In the genomic region with DNA sequence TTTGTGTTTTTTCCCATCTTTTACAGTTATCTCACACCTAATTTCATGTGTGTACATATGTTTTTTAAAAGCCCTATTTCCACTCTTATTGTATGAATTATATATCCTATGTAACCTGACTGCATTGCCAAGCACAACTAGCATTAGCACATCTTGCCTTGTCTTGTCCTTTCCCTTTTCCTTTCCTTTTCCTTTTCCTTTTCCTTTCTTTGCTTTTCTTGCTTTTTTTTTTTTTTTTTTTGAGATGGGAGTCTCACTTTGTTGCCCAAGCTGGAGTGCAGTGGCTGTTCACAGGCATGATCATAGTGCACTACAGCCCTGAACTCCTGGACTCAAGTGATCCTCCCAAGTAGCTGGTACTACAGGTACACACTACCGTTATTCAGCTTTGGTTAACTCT, we compare ENCODE assay signal across 22 cellular contexts.
DNase-seq lines count a peak whose midpoint lies in the region; ATAC-seq and TF ChIP-seq lines count a peak whose summit lies in the region.
"Had no signal": no experiment of that assay in that cellular context is flagged by ENCODE, and none has a peak within 500 bp of the region (broad histone marks: within the 10 kb centered on the region; RNA-seq: fewer than 3 reads in every experiment).

No MANE protein-coding gene starts in this region.

- TF ChIP-seq CTCF in HEK293 (tag by site-specific recombination; IDR thresholded peaks at IDR 0.05) (no peak), nephron progenitor cell (IDR thresholded peaks at IDR 0.05) (no peak), spleen (IDR thresholded peaks at IDR 0.05 in 8 of 11, conservative IDR thresholded peaks at IDR 0.05 in 3 of 11) (no peak)

- 83 to 96% (median 93%) methylated on average over 1 of the region's 1 CpG for WGBS in spleen, 5 donors

- POLR2A ChIA-PET in HEK293 (lab: Yijun Ruan, JAX) = no interaction called here

- no peaks in the 10 kb centered on the region for H3K4me1 Mint-ChIP-seq in activated naive CD4-positive, alpha-beta T cell treated with anti-CD3 and anti-CD28 coated beads, Interleukin-2, amount 50 U/mL, for 24 hours
- no peaks in the 10 kb centered on the region for H3K4me1 Mint-ChIP-seq in activated naive CD4-positive, alpha-beta T cell treated with anti-CD3 and anti-CD28 coated beads for 36 hours (ENCODE audit: low read depth)
- no peaks in the 10 kb centered on the region for H3K4me1 Mint-ChIP-seq in activated T-helper 17 cell treated with anti-CD3 and anti-CD28 coated beads, Interleukin-2, amount 50 U/mL, for 72 hours
- peaks cover 11% of the 10 kb centered on the region for H3K4me1 Mint-ChIP-seq in nephron progenitor cell

- H3K4me1 ChIP-seq in HEK293 (ENCODE audit: control insufficient read depth, insufficient read depth, low read length) (peaks cover 13% of the 10 kb centered on the region), spleen (no peaks in the 10 kb centered on the region)
- H3K4me1 ChIP-seq: BE2C, BLaER1, Caco-2 had no signal

- no peak for DNase-seq in activated naive CD4-positive, alpha-beta T cell treated with anti-CD3 and anti-CD28 coated beads for 36 hours
- DNase-seq in nephron progenitor cell (no peak), spleen (no peak), DMS 273 treated with DMSO at 0.1 percent for 48 hours (lab: John Stamatoyannopoulos, UW) (no peak)
- DNase-seq: 8988T; ACHN; BE2C; Caco-2; Calu3; CD4-positive, alpha-beta T cell; CD8-positive, alpha-beta T cell; DMS153; DMS53; DMS79; DND-41; GDM1 had no signal

- H3K36me3 ChIP-seq in HEK293 (ENCODE audit: control insufficient read depth in 2 of 2, insufficient read depth in 1 of 2, low read length in 2 of 2) (no peaks in the 10 kb centered on the region; a peak in 1 of 3 replicates), spleen (peaks cover 0 to 21% (median 2%) of the 10 kb centered on the region in 6 donors)
- H3K36me3 ChIP-seq: BE2C, BLaER1 had no signal

- H3K27ac ChIP-seq in HEK293 (ENCODE audit: extremely low read depth, low read depth, low read length) = no peak overlapping the region
- no peak overlapping the region for H3K27ac ChIP-seq in spleen
- H3K27ac ChIP-seq: BLaER1, C4-2B had no signal

- CTCF ChIA-PET in activated naive CD4-positive, alpha-beta T cell treated with anti-CD3 and anti-CD28 coated beads for 36 hours (lab: Charles Lee) = no interaction called here
- CTCF ChIA-PET in HEK293 (lab: Yijun Ruan, JAX) = no interaction called here

- peaks cover 25% of the 10 kb centered on the region for H3K36me3 Mint-ChIP-seq in activated naive CD4-positive, alpha-beta T cell treated with anti-CD3 and anti-CD28 coated beads, Interleukin-2, amount 50 U/mL, for 24 hours
- H3K36me3 Mint-ChIP-seq in activated naive CD4-positive, alpha-beta T cell treated with anti-CD3 and anti-CD28 coated beads for 36 hours (ENCODE audit: low read depth) = peaks cover 13% of the 10 kb centered on the region
- H3K36me3 Mint-ChIP-seq in activated T-helper 17 cell treated with anti-CD3 and anti-CD28 coated beads, Interleukin-2, amount 50 U/mL, for 72 hours (ENCODE audit: low read depth) = peaks cover 25% of the 10 kb centered on the region
- no peaks in the 10 kb centered on the region for H3K36me3 Mint-ChIP-seq in nephron progenitor cell (ENCODE audit: low read depth)

- no peak overlapping the region for H3K4me3 Mint-ChIP-seq in activated naive CD4-positive, alpha-beta T cell treated with anti-CD3 and anti-CD28 coated beads, Interleukin-2, amount 50 U/mL, for 24 hours
- no peak overlapping the region for H3K4me3 Mint-ChIP-seq in activated naive CD4-positive, alpha-beta T cell treated with anti-CD3 and anti-CD28 coated beads for 36 hours
- no peak overlapping the region for H3K4me3 Mint-ChIP-seq in activated T-helper 17 cell treated with anti-CD3 and anti-CD28 coated beads, Interleukin-2, amount 50 U/mL, for 72 hours
- H3K4me3 Mint-ChIP-seq in nephron progenitor cell = no peak overlapping the region
- H3K4me3 Mint-ChIP-seq: CD4-positive, alpha-beta T cell; CD8-positive, alpha-beta T cell had no signal

- H3K27me3 Mint-ChIP-seq in activated naive CD4-positive, alpha-beta T cell treated with anti-CD3 and anti-CD28 coated beads, Interleukin-2, amount 50 U/mL, for 24 hours = no peaks in the 10 kb centered on the region
- H3K27me3 Mint-ChIP-seq in activated naive CD4-positive, alpha-beta T cell treated with anti-CD3 and anti-CD28 coated beads for 36 hours (ENCODE audit: low read depth) = no peaks in the 10 kb centered on the region
- H3K27me3 Mint-ChIP-seq in activated T-helper 17 cell treated with anti-CD3 and anti-CD28 coated beads, Interleukin-2, amount 50 U/mL, for 72 hours = no peaks in the 10 kb centered on the region
- H3K27me3 Mint-ChIP-seq in nephron progenitor cell (ENCODE audit: low read depth, poor library complexity) = no peaks in the 10 kb centered on the region
- H3K27me3 Mint-ChIP-seq: CD4-positive, alpha-beta T cell had no signal

- no peak for TF ChIP-seq POLR2A in spleen (IDR thresholded peaks at IDR 0.05)

- H3K9me3 ChIP-seq in HEK293 (ENCODE audit: control insufficient read depth, insufficient read depth, low read depth, low read length) = no peaks in the 10 kb centered on the region
- no peaks in the 10 kb centered on the region for H3K9me3 ChIP-seq in spleen
- H3K9me3 ChIP-seq: BE2C, BLaER1, Caco-2 had no signal

- no peak overlapping the region for H3K4me3 ChIP-seq in HEK293 (ENCODE audit: low read depth, low read length)
- H3K4me3 ChIP-seq in spleen = no peak overlapping the region
- H3K4me3 ChIP-seq: BLaER1, GM12878 had no signal

- peak overlapping the region; percentile 5 for H3K27ac Mint-ChIP-seq in activated naive CD4-positive, alpha-beta T cell treated with anti-CD3 and anti-CD28 coated beads, Interleukin-2, amount 50 U/mL, for 24 hours
- no peak overlapping the region for H3K27ac Mint-ChIP-seq in activated naive CD4-positive, alpha-beta T cell treated with anti-CD3 and anti-CD28 coated beads for 36 hours
- peak overlapping the region; percentile 32 for H3K27ac Mint-ChIP-seq in activated T-helper 17 cell treated with anti-CD3 and anti-CD28 coated beads, Interleukin-2, amount 50 U/mL, for 72 hours
- H3K27ac Mint-ChIP-seq in nephron progenitor cell = peak overlapping the region; percentile 61
- H3K27ac Mint-ChIP-seq: CD4-positive, alpha-beta T cell; CD8-positive, alpha-beta T cell had no signal

- ATAC-seq in activated T-helper 17 cell treated with anti-CD3 and anti-CD28 coated beads, Interleukin-2, amount 50 U/mL, for 72 hours (replicated peaks) = no peak
- ATAC-seq: CD8-positive, alpha-beta T cell; GM12878 had no signal

- H3K27me3 ChIP-seq in spleen (replicated peaks in 1 of 7) = no peaks in the 10 kb centered on the region
- H3K27me3 ChIP-seq: BE2C, BLaER1 had no signal

- intact Hi-C loops in activated naive CD4-positive, alpha-beta T cell treated with anti-CD3 and anti-CD28 coated beads for 36 hours (cut with micrococcal nuclease) = no loop called here
- intact Hi-C loops in spleen (cut with DNase I; ENCODE audit: low total_unique reads) = no loop called here

- no peaks in the 10 kb centered on the region for H3K9me3 Mint-ChIP-seq in activated naive CD4-positive, alpha-beta T cell treated with anti-CD3 and anti-CD28 coated beads, Interleukin-2, amount 50 U/mL, for 24 hours
- no peaks in the 10 kb centered on the region for H3K9me3 Mint-ChIP-seq in activated naive CD4-positive, alpha-beta T cell treated with anti-CD3 and anti-CD28 coated beads for 36 hours
- H3K9me3 Mint-ChIP-seq in activated T-helper 17 cell treated with anti-CD3 and anti-CD28 coated beads, Interleukin-2, amount 50 U/mL, for 72 hours = no peaks in the 10 kb centered on the region
- no peaks in the 10 kb centered on the region for H3K9me3 Mint-ChIP-seq in nephron progenitor cell
- H3K9me3 Mint-ChIP-seq: CD4-positive, alpha-beta T cell; CD8-positive, alpha-beta T cell had no signal

TF ChIP-seq in HEK293, 187 proteins besides CTCF, POLR2A, EP300 and RAD21:
- TF ChIP-seq, protein P1, sequence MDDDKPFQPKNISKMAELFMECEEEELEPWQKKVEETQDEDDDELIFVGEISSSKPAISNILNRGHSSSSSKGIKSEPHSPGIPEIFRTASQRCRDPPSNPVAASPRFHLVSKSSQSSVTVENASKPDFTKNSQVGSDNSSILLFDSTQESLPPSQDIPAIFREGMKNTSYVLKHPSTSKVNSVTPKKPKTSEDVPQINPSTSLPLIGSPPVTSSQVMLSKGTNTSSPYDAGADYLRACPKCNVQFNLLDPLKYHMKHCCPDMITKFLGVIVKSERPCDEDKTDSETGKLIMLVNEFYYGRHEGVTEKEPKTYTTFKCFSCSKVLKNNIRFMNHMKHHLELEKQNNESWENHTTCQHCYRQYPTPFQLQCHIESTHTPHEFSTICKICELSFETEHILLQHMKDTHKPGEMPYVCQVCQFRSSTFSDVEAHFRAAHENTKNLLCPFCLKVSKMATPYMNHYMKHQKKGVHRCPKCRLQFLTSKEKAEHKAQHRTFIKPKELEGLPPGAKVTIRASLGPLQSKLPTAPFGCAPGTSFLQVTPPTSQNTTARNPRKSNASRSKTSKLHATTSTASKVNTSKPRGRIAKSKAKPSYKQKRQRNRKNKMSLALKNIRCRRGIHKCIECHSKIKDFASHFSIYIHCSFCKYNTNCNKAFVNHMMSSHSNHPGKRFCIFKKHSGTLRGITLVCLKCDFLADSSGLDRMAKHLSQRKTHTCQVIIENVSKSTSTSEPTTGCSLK (tag by site-specific recombination; IDR thresholded peaks at IDR 0.05) = no peak
- peak; percentile 91 for TF ChIP-seq PRDM1 (tag by site-specific recombination; IDR thresholded peaks at IDR 0.05)
